In the genomic region with DNA sequence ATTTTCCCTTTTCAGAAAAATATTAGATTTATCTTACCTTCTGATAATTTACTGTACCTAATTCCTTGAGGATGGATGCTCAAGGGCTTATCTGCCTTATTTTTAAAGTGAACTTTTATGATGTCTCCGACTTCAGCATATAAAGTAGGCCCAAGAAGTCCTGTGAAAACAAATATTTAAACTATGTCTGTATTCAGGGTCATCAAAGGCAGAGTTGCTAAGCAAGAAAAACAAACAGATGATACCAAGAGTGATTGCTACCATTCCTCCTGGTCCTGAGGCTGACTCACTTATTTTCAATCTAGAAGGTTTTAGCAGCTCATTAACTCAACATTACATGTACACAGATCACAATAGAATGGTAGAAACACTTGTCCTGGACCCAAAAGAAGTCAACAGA, we compare ENCODE assay signal across 18 cellular contexts. TPM values are rescaled to one million over a fixed set of nuclear protein-coding genes. Genes with fewer than 3 reads are reported as not detected.
DNase-seq lines count a peak whose midpoint lies in the region; ATAC-seq, FAIRE-seq and TF ChIP-seq lines count a peak whose summit lies in the region.
"Had no signal": no experiment of that assay in that cellular context is flagged by ENCODE, and none has a peak within 500 bp of the region (broad histone marks: within the 10 kb centered on the region; RNA-seq: fewer than 3 reads in every experiment).

No MANE protein-coding gene starts in this region.

- no peaks in the 10 kb centered on the region for H3K79me2 ChIP-seq in GM23338 (replicated peaks; ENCODE audit: insufficient read depth)
- H3K79me2 ChIP-seq in HepG2 (ENCODE audit: insufficient read depth, low read length), result peaks cover 66% of the 10 kb centered on the region

- POLR2A ChIA-PET in HepG2 (lab: Yijun Ruan, JAX), result interaction anchor here (1.3 to 2.3 kb wide), 2 partner anchors 12 to 14 kb away, joined by 4 to 28 read pairs; a partner anchor contains a TSS

- peak; percentile 54 to 76 for ATAC-seq in CD4-positive, CD25-positive, alpha-beta regulatory T cell (ENCODE audit: low read depth in 2 of 2)
- ATAC-seq in GM23338, result no peak
- ATAC-seq in HepG2, result peak; percentile 78
- no peak for ATAC-seq in HG03108 (IDR thresholded peaks at IDR 0.05; ENCODE audit: unreplicated experiment)

- FAIRE-seq in bronchial epithelial cell (lab: Jason Lieb, UNC) (no peak), HepG2 (lab: Jason Lieb, UNC) (no peak)
- FAIRE-seq: H54 had no signal

- H3K36me3 ChIP-seq in CD4-positive, CD25-positive, alpha-beta regulatory T cell (ENCODE audit: control insufficient read depth, insufficient read depth, low read length), result peaks cover 17% of the 10 kb centered on the region
- no peaks in the 10 kb centered on the region for H3K36me3 ChIP-seq in GM23338 (ENCODE audit: insufficient read depth)
- no peaks in the 10 kb centered on the region for H3K36me3 ChIP-seq in bronchial epithelial cell (ENCODE audit: control insufficient read depth, insufficient read depth, low read length)
- H3K36me3 ChIP-seq in HepG2 (replicated peaks in 1 of 2; ENCODE audit: control insufficient read depth in 1 of 2, insufficient read depth in 2 of 2, low read length in 2 of 2), result peaks cover 4 to 33% of the 10 kb centered on the region in 2 experiments; a peak in 4 of 5 replicates
- H3K36me3 ChIP-seq: BE2C, brain microvascular endothelial cell, vagina had no signal

- H3K27ac Mint-ChIP-seq in CD4-positive, CD25-positive, alpha-beta regulatory T cell, result peak overlapping the region in 1 of 3 donors; percentile 97
- no peak overlapping the region for H3K27ac Mint-ChIP-seq in GM23338

- no peak for DNase-seq in CD4-positive, CD25-positive, alpha-beta regulatory T cell
- DNase-seq in GM23338 (ENCODE audit: low spot score) (peak; percentile 28), bronchial epithelial cell (ENCODE audit: low read depth) (peak; percentile 30), HepG2 (ENCODE audit: low spot score) (peak; percentile 90), GM13977 (ENCODE audit: low spot score) (no peak), NCI-H2029 (lab: John Stamatoyannopoulos, UW) (no peak)
- DNase-seq in activated CD4-positive, alpha-beta T cell treated with anti-CD3 and anti-CD28 coated beads for 48 hours, result no peak
- DNase-seq: BE2C; brain microvascular endothelial cell; DND-41; effector memory CD4-positive, alpha-beta T cell; foreskin melanocyte; NCI-H1092 treated with DMSO at 0.1 percent for 48 hours; NCI-H345 had no signal

- H3K9me2 ChIP-seq in GM23338 (ENCODE audit: insufficient read depth), result 0 out of 2 replicates have a peak, but pooled peaks cover 7% of the 10 kb centered on the region

- TF ChIP-seq EP300 in HepG2 (IDR thresholded peaks at IDR 0.05; ENCODE audit: low read depth in 2 of 2, low read length in 2 of 2) (peak; percentile 78 to 81; a peak in 3 of 4 replicates), HepG2 (CRISPR knock-in tag; IDR thresholded peaks at IDR 0.05; ENCODE audit: borderline replicate concordance) (peak; percentile 63; the same call in 1 of the 2 replicates)

- H4K20me1 ChIP-seq in GM23338 (replicated peaks; ENCODE audit: insufficient read depth) (no peaks in the 10 kb centered on the region), HepG2 (ENCODE audit: insufficient read depth, low read length) (no peaks in the 10 kb centered on the region)

- no peaks in the 10 kb centered on the region for H3K9me3 ChIP-seq in CD4-positive, CD25-positive, alpha-beta regulatory T cell (ENCODE audit: control insufficient read depth in 2 of 2, low read length in 2 of 2)
- no peaks in the 10 kb centered on the region for H3K9me3 ChIP-seq in HepG2 (ENCODE audit: low read length)
- H3K9me3 ChIP-seq: BE2C, vagina had no signal

- 3% methylated on average over 1 of the region's 1 CpG for WGBS in HepG2 (ENCODE audit: low lambda C conversion rate)

- no peak for TF ChIP-seq CTCF in GM23338 (conservative IDR thresholded peaks at IDR 0.05; ENCODE audit: low read depth in 2 of 2)
- no peak for TF ChIP-seq CTCF in bronchial epithelial cell (IDR thresholded peaks at IDR 0.05; ENCODE audit: insufficient read depth, low read length, severe bottlenecking)
- no peak for TF ChIP-seq CTCF in HepG2 (CRISPR knock-in tag; IDR thresholded peaks at IDR 0.05)
- no peak for TF ChIP-seq CTCF in GM13977 (IDR thresholded peaks at IDR 0.05; ENCODE audit: extremely low read depth, insufficient read depth, missing control alignments)

- peaks cover 26% of the 10 kb centered on the region for H3K4me1 ChIP-seq in CD4-positive, CD25-positive, alpha-beta regulatory T cell (ENCODE audit: control insufficient read depth, insufficient read depth, low read length, poor library complexity, severe bottlenecking)
- H3K4me1 ChIP-seq in GM23338 (ENCODE audit: insufficient read depth) (no peaks in the 10 kb centered on the region), HepG2 (ENCODE audit: insufficient read depth, low read length) (peaks cover 100% of the 10 kb centered on the region)
- H3K4me1 ChIP-seq: BE2C, vagina had no signal

- no peaks in the 10 kb centered on the region for H3F3A ChIP-seq in GM23338 (replicated peaks; ENCODE audit: low read depth)

- BruUV-seq in HepG2 (replicated peaks; lab: Mats Ljungman, UMichigan), result no TSS peak

- peak overlapping the region; percentile 70 for H3K9ac ChIP-seq in HepG2 (ENCODE audit: insufficient read depth, low read depth, low read length)

- TF ChIP-seq POLR2A in HepG2 (IDR thresholded peaks at IDR 0.05; ENCODE audit: insufficient read depth in 1 of 2, low read depth in 2 of 2, low read length in 2 of 2), result no peak

- H3K4me3 Mint-ChIP-seq in CD4-positive, CD25-positive, alpha-beta regulatory T cell, result peak overlapping the region in 1 of 4 donors; percentile 49
- H3K4me3 Mint-ChIP-seq in GM23338, result no peak overlapping the region

- CTCF ChIA-PET in HepG2 (lab: Yijun Ruan, JAX; ENCODE audit: low intra/inter-chr PET ratio, low total read pairs), result interaction anchor here (1.1 kb wide), 1 partner anchor 26 kb away, joined by 3 read pairs; no protein-coding TSS in a partner anchor

- intact Hi-C loops in HepG2 (cut with micrococcal nuclease; ENCODE audit: unreplicated experiment), result loop anchor here (1.0 kb wide), 1 partner anchor 14 kb away; a partner anchor contains a TSS

- peaks cover 0 to 2% (median 0%) of the 10 kb centered on the region in 7 donors for H3K9me3 Mint-ChIP-seq in CD4-positive, CD25-positive, alpha-beta regulatory T cell
- no peaks in the 10 kb centered on the region for H3K9me3 Mint-ChIP-seq in GM23338

- H3K27ac ChIP-seq in CD4-positive, CD25-positive, alpha-beta regulatory T cell (ENCODE audit: insufficient read depth, low read length, poor library complexity, severe bottlenecking), result peak overlapping the region; percentile 73
- H3K27ac ChIP-seq in GM23338 (ENCODE audit: low read depth) (no peak overlapping the region), HepG2 (ENCODE audit: extremely low read length, insufficient read depth, low read length) (peak overlapping the region; percentile 96)
- H3K27ac ChIP-seq: brain microvascular endothelial cell, vagina had no signal

- H2AFZ ChIP-seq in GM23338 (no peak overlapping the region; the same call in 1 of the 2 replicates), HepG2 (ENCODE audit: low read length) (no peak overlapping the region)

- peaks cover 28% of the 10 kb centered on the region for H3K36me3 Mint-ChIP-seq in CD4-positive, CD25-positive, alpha-beta regulatory T cell
- H3K36me3 Mint-ChIP-seq in GM23338 (ENCODE audit: low read depth), result no peaks in the 10 kb centered on the region

- peaks cover 14 to 52% (median 29%) of the 10 kb centered on the region in 4 donors for H3K4me1 Mint-ChIP-seq in CD4-positive, CD25-positive, alpha-beta regulatory T cell
- H3K4me1 Mint-ChIP-seq in GM23338, result no peaks in the 10 kb centered on the region

- H3K27me3 Mint-ChIP-seq in CD4-positive, CD25-positive, alpha-beta regulatory T cell, result peaks cover 5% of the 10 kb centered on the region
- H3K27me3 Mint-ChIP-seq in GM23338 (ENCODE audit: insufficient read depth, low read depth, poor library complexity), result peaks cover 1% of the 10 kb centered on the region

- no peaks in the 10 kb centered on the region for H3K27me3 ChIP-seq in CD4-positive, CD25-positive, alpha-beta regulatory T cell (ENCODE audit: control insufficient read depth, insufficient read depth, low read length)
- H3K27me3 ChIP-seq in GM23338 (ENCODE audit: insufficient read depth) (no peaks in the 10 kb centered on the region), bronchial epithelial cell (ENCODE audit: control insufficient read depth, insufficient read depth, low read length) (no peaks in the 10 kb centered on the region), HepG2 (ENCODE audit: control insufficient read depth in 1 of 2, insufficient read depth in 2 of 2, low read length in 2 of 2) (no peaks in the 10 kb centered on the region)
- H3K27me3 ChIP-seq: brain microvascular endothelial cell, vagina had no signal

- TF ChIP-seq RAD21 in HepG2 (CRISPR knock-in tag; IDR thresholded peaks at IDR 0.05), result no peak

- in situ Hi-C loops in HepG2 (cut with HindIII; ENCODE audit: extremely low pct_ligation_motif_present, low pct_unique_long_range_greater_than_20kb) (no loop called here), GM13977 (cut with MboI; ENCODE audit: low pct_unique_long_range_greater_than_20kb, low sequenced_read_pairs, unreplicated experiment) (no loop called here)

- H3K4me3 ChIP-seq in CD4-positive, CD25-positive, alpha-beta regulatory T cell (ENCODE audit: low read depth, low read length), result peak overlapping the region; percentile 21
- H3K4me3 ChIP-seq in GM23338 (no peak overlapping the region), bronchial epithelial cell (ENCODE audit: low read depth, low read length) (no peak overlapping the region), HepG2 (replicated peaks in 1 of 3; ENCODE audit: insufficient read depth in 1 of 3, low read depth in 2 of 3, low read length in 3 of 3) (no peak overlapping the region; a peak in 1 of 6 replicates)
- H3K4me3 ChIP-seq: vagina had no signal

- no peak overlapping the region for H3K4me2 ChIP-seq in GM23338
- H3K4me2 ChIP-seq in HepG2 (ENCODE audit: low read depth, low read length), result peak overlapping the region; percentile 30

RNA-seq across cellular contexts. Expression of a gene that starts 14.1 kb away (rescaled TPM):
- total RNA-seq in CD4-positive, CD25-positive, alpha-beta regulatory T cell, result 80.6 TPM
- polyA plus RNA-seq in CD4-positive, CD25-positive, alpha-beta regulatory T cell, result 10 to 100 TPM; 10.1 to 29.4 (median 17.5) TPM
- not detected in 2 replicates for total RNA-seq in GM23338 (2014; rRNA removed; shearing (Covaris generic))
- polyA plus RNA-seq in GM23338 (2016; fragmentation: Nextera tagmentation; extraction: Ambion mirVana) (0.10 and 0.16 TPM in 2 replicates), HepG2 (2011; rRNA removed) (64.0 and 65.5 TPM in 2 replicates)
- total RNA-seq in bronchial epithelial cell (not detected in 2 replicates), HepG2 (2016; rRNA removed; fragmentation: Illumina TruSeq; extraction: Trizol) (38.3 and 38.5 TPM in 2 replicates)
- total RNA-seq in HepG2 (2016; cell fraction: cytosol; rRNA removed; fragmentation: Illumina TruSeq; extraction: Trizol; ENCODE audit: low read depth), result 6.6 and 9.4 TPM in 2 replicates
- total RNA-seq in HepG2 (2016; cell fraction: insoluble cytoplasmic fraction; rRNA removed; fragmentation: Illumina TruSeq; extraction: Trizol), result 33.8 and 35.2 TPM in 2 replicates
- total RNA-seq in HepG2 (2016; cell fraction: membrane; rRNA removed; fragmentation: Illumina TruSeq; extraction: Trizol), result 11.9 and 15.3 TPM in 2 replicates
- total RNA-seq in HepG2 (2016; cell fraction: nucleus; rRNA removed; fragmentation: Illumina TruSeq; extraction: Trizol), result 102 and 119 TPM in 2 replicates
- 20.1 and 37.4 TPM in 2 replicates for polyA plus RNA-seq in HepG2 (2011; cell fraction: cytosol; rRNA removed)
- 61.3 and 88.6 TPM in 2 replicates for polyA plus RNA-seq in HepG2 (2011; cell fraction: nucleus; rRNA removed)
- polyA plus RNA-seq in HepG2 (2012), result 145 and 175 TPM in 2 replicates
- polyA plus RNA-seq in HepG2 (2016; cell fraction: cytosol; fragmentation: Illumina TruSeq; extraction: Trizol; ENCODE audit: low read depth), result 5.8 and 7.1 TPM in 2 replicates
- polyA plus RNA-seq in HepG2 (2016; cell fraction: insoluble cytoplasmic fraction; fragmentation: Illumina TruSeq; extraction: Trizol; ENCODE audit: low read depth), result 50.8 and 58.7 TPM in 2 replicates
- 13.1 and 13.9 TPM in 2 replicates for polyA plus RNA-seq in HepG2 (2016; cell fraction: membrane; fragmentation: Illumina TruSeq; extraction: Trizol; ENCODE audit: low read depth)
- 177 and 188 TPM in 2 replicates for polyA plus RNA-seq in HepG2 (2016; cell fraction: nucleus; fragmentation: Illumina TruSeq; extraction: Trizol; ENCODE audit: insufficient read depth, low read depth)
- 0.02 and 35.4 TPM in 2 replicates for polyA minus RNA-seq in HepG2 (2011; rRNA and poly(A)+ RNA removed; ENCODE audit: low replicate concordance)
- 46.0 and 76.1 TPM in 2 replicates for polyA minus RNA-seq in HepG2 (2011; cell fraction: cytosol; rRNA and poly(A)+ RNA removed)
- polyA minus RNA-seq in HepG2 (2011; cell fraction: nucleus; rRNA and poly(A)+ RNA removed), result 133 and 175 TPM in 2 replicates
- total RNA-seq: osteocyte had no signal

RNA-seq across cellular contexts. Expression of a gene that starts 57.7 kb away (rescaled TPM):
- total RNA-seq in CD4-positive, CD25-positive, alpha-beta regulatory T cell, result 12.1 TPM
- 10 to 100 TPM; 15.2 to 25.2 (median 22.5) TPM for polyA plus RNA-seq in CD4-positive, CD25-positive, alpha-beta regulatory T cell
- not detected in 2 replicates for total RNA-seq in GM23338 (2014; rRNA removed; shearing (Covaris generic))
- polyA plus RNA-seq in GM23338 (2016; fragmentation: Nextera tagmentation; extraction: Ambion mirVana) (not detected in 2 replicates), HepG2 (2011; rRNA removed) (0.11 TPM in 1 of 2 replicates, not detected in the other)
- total RNA-seq in bronchial epithelial cell (not detected in 2 replicates), HepG2 (2016; rRNA removed; fragmentation: Illumina TruSeq; extraction: Trizol) (not detected in 2 replicates)
- total RNA-seq in HepG2 (2016; cell fraction: cytosol; rRNA removed; fragmentation: Illumina TruSeq; extraction: Trizol; ENCODE audit: low read depth), result not detected in 2 replicates
- total RNA-seq in HepG2 (2016; cell fraction: insoluble cytoplasmic fraction; rRNA removed; fragmentation: Illumina TruSeq; extraction: Trizol), result not detected in 2 replicates
- total RNA-seq in HepG2 (2016; cell fraction: membrane; rRNA removed; fragmentation: Illumina TruSeq; extraction: Trizol), result not detected in 2 replicates
- total RNA-seq in HepG2 (2016; cell fraction: nucleus; rRNA removed; fragmentation: Illumina TruSeq; extraction: Trizol), result not detected in 2 replicates
- not detected in 2 replicates for polyA plus RNA-seq in HepG2 (2011; cell fraction: cytosol; rRNA removed)
- not detected in 2 replicates for polyA plus RNA-seq in HepG2 (2011; cell fraction: nucleus; rRNA removed)
- not detected in 2 replicates for polyA plus RNA-seq in HepG2 (2012)
- not detected in 2 replicates for polyA plus RNA-seq in HepG2 (2016; cell fraction: cytosol; fragmentation: Illumina TruSeq; extraction: Trizol; ENCODE audit: low read depth)
- polyA plus RNA-seq in HepG2 (2016; cell fraction: insoluble cytoplasmic fraction; fragmentation: Illumina TruSeq; extraction: Trizol; ENCODE audit: low read depth), result not detected in 2 replicates
- polyA plus RNA-seq in HepG2 (2016; cell fraction: membrane; fragmentation: Illumina TruSeq; extraction: Trizol; ENCODE audit: low read depth), result not detected in 2 replicates
- not detected in 2 replicates for polyA plus RNA-seq in HepG2 (2016; cell fraction: nucleus; fragmentation: Illumina TruSeq; extraction: Trizol; ENCODE audit: insufficient read depth, low read depth)
- not detected in 2 replicates for polyA minus RNA-seq in HepG2 (2011; rRNA and poly(A)+ RNA removed; ENCODE audit: low replicate concordance)
- polyA minus RNA-seq in HepG2 (2011; cell fraction: cytosol; rRNA and poly(A)+ RNA removed), result not detected in 2 replicates
- not detected in 2 replicates for polyA minus RNA-seq in HepG2 (2011; cell fraction: nucleus; rRNA and poly(A)+ RNA removed)
- total RNA-seq: osteocyte had no signal

Comparison
In these comparisons a context has a peak if more than half of its experiments do, and no peak if none do; other contexts are left out.
1. ATAC-seq: peak in CD4-positive, CD25-positive, alpha-beta regulatory T cell (2 of 2) and HepG2 (single experiment); none in GM23338 (single experiment) and HG03108 (single experiment).
2. DNase-seq: peak in GM23338 (single experiment), bronchial epithelial cell (single experiment) and HepG2 (single experiment); none in CD4-positive, CD25-positive, alpha-beta regulatory T cell (0 of 3), GM13977 (single experiment), activated CD4-positive, alpha-beta T cell treated with anti-CD3 and anti-CD28 coated beads for 48 hours (single experiment) and NCI-H2029 (single experiment).
3. RNA of a gene that starts 57.7 kb away (total RNA-seq): 12.1 TPM in CD4-positive, CD25-positive, alpha-beta regulatory T cell (single experiment); not detected in GM23338, not detected in bronchial epithelial cell and not detected in HepG2; every median in the first group is over 10 times any median in the second.